15 cellular contexts compared by ENCODE assay signal in genomic region chr12:9952954-9953729, GRCh38. TPM values are rescaled to one million over a fixed set of nuclear protein-coding genes. Genes with fewer than 3 reads are reported as not detected.
"Had no signal": no experiment of that assay in that cellular context is flagged by ENCODE, and none has a peak within 500 bp of the region (broad histone marks: within the 10 kb centered on the region; RNA-seq: fewer than 3 reads in every experiment).

No MANE protein-coding gene starts in this region.

RNA-seq across cellular contexts. Expression of gene CLEC12A, which starts 18.1 kb away (rescaled TPM):
- total RNA-seq: vagina had no signal

RNA-seq across cellular contexts. Expression of gene CLEC2A, which starts 21.0 kb away (rescaled TPM):
- total RNA-seq: stomach, subcutaneous adipose tissue, testis, thoracic aorta, thyroid gland, tibial nerve, transverse colon, upper lobe of left lung, upper lobe of right lung, ureter, urinary bladder, uterus, vagina had no signal
- polyA plus RNA-seq: stomach, urinary bladder had no signal

RNA-seq across cellular contexts. Expression of gene CLEC1B, which starts 45.8 kb away (rescaled TPM):
- total RNA-seq: subcutaneous adipose tissue, suprapubic skin, temporal lobe, thoracic aorta, thyroid gland, tibial nerve, transverse colon, upper lobe of right lung, ureter, urinary bladder, vagina had no signal
- polyA plus RNA-seq: stomach, urinary bladder had no signal

RNA-seq across cellular contexts. Expression of gene CLEC12B, which starts 57.3 kb away (rescaled TPM):
- total RNA-seq: temporal lobe, thoracic aorta, transverse colon, ureter, uterus, vagina had no signal
- polyA plus RNA-seq: stomach had no signal
